In genomic region chr20:36644713-36645109, GRCh38 we compare ENCODE assay signal across 16 cellular contexts. TPM values are rescaled to one million over a fixed set of nuclear protein-coding genes. Genes with fewer than 3 reads are reported as not detected.
DNase-seq lines count a peak whose midpoint lies in the region; ATAC-seq, FAIRE-seq and TF ChIP-seq lines count a peak whose summit lies in the region.
"Had no signal": no experiment of that assay in that cellular context is flagged by ENCODE, and none has a peak within 500 bp of the region (broad histone marks: within the 10 kb centered on the region; RNA-seq: fewer than 3 reads in every experiment).

No MANE protein-coding gene starts in this region.

- 67 to 71% methylated on average over 7 of the region's 7 CpGs for WGBS in lower leg skin, 2 donors

- intact Hi-C loops in lower leg skin (cut with DNase I; ENCODE audit: low total_unique reads), result no loop called here

- H3K27me3 Mint-ChIP-seq in CD4-positive, CD25-positive, alpha-beta regulatory T cell, result peaks cover 4% of the 10 kb centered on the region
- no peaks in the 10 kb centered on the region for H3K27me3 Mint-ChIP-seq in activated naive CD8-positive, alpha-beta T cell

- peak; percentile 2 to 10 for ATAC-seq in CD4-positive, CD25-positive, alpha-beta regulatory T cell (ENCODE audit: low read depth in 2 of 2)
- ATAC-seq: WTC11 had no signal

- H3K36me3 ChIP-seq in CD4-positive, CD25-positive, alpha-beta regulatory T cell (ENCODE audit: control insufficient read depth, insufficient read depth, low read length), result peaks cover 24% of the 10 kb centered on the region
- no peaks in the 10 kb centered on the region for H3K36me3 ChIP-seq in HAP-1 (replicated peaks)

- peaks cover 14 to 63% (median 38%) of the 10 kb centered on the region in 4 donors for H3K4me1 Mint-ChIP-seq in CD4-positive, CD25-positive, alpha-beta regulatory T cell
- H3K4me1 Mint-ChIP-seq in activated naive CD8-positive, alpha-beta T cell (ENCODE audit: low read depth), result peaks cover 52% of the 10 kb centered on the region

- H3K4me3 Mint-ChIP-seq in CD4-positive, CD25-positive, alpha-beta regulatory T cell, result peak overlapping the region; percentile 95 to 99 (median 97)
- peak overlapping the region; percentile 95 for H3K4me3 Mint-ChIP-seq in activated naive CD8-positive, alpha-beta T cell
- H3K4me3 Mint-ChIP-seq: WTC11 had no signal

- in situ Hi-C loops in HAP-1 (cut with MboI; ENCODE audit: low sequenced_read_pairs), result no loop called here

- peak overlapping the region; percentile 97 to 98 (median 98) for H3K27ac Mint-ChIP-seq in CD4-positive, CD25-positive, alpha-beta regulatory T cell
- peak overlapping the region; percentile 100 for H3K27ac Mint-ChIP-seq in activated naive CD8-positive, alpha-beta T cell
- H3K27ac Mint-ChIP-seq: WTC11 had no signal

- H3K4me1 ChIP-seq in CD4-positive, CD25-positive, alpha-beta regulatory T cell (ENCODE audit: control insufficient read depth, insufficient read depth, low read length, poor library complexity, severe bottlenecking), result peaks cover 57% of the 10 kb centered on the region
- H3K4me1 ChIP-seq in HAP-1, result peaks cover 7% of the 10 kb centered on the region

- H3K9me3 ChIP-seq in CD4-positive, CD25-positive, alpha-beta regulatory T cell (ENCODE audit: control insufficient read depth in 2 of 2, low read length in 2 of 2), result no peaks in the 10 kb centered on the region
- no peaks in the 10 kb centered on the region for H3K9me3 ChIP-seq in HAP-1

- peak in 1 of 3 donors; percentile 44 for DNase-seq in CD4-positive, CD25-positive, alpha-beta regulatory T cell
- peak; percentile 58 to 63 for DNase-seq in activated CD4-positive, alpha-beta T cell treated with anti-CD3 and anti-CD28 coated beads for 4 hours
- peak in 3 of 4 experiments; percentile 25 to 42 (median 36) for DNase-seq in stimulated activated CD4-positive, alpha-beta T cell treated with anti-CD3 and anti-CD28 coated beads, Interleukin-1b, Interleukin-23, amount 100 ng/mL, for 24 hours (ENCODE audit: low read depth in 4 of 4, low spot score in 1 of 4)
- DNase-seq in HAP-1 (ENCODE audit: low spot score in 2 of 2) (no peak), NCI-H1930 (lab: John Stamatoyannopoulos, UW) (no peak), RCC 7860 (ENCODE audit: low spot score) (no peak), lower leg skin (ENCODE audit: low spot score in 2 of 2) (no peak)
- DNase-seq: AML-193, GF-D8, KBM-7, NCI-H2171, nucleus accumbens, RPMI8226 had no signal

- no peak for FAIRE-seq in RCC 7860 (lab: Jason Lieb, UNC)
- FAIRE-seq: keratinocyte had no signal

- no peaks in the 10 kb centered on the region for H3K27me3 ChIP-seq in CD4-positive, CD25-positive, alpha-beta regulatory T cell (ENCODE audit: control insufficient read depth, insufficient read depth, low read length)
- no peaks in the 10 kb centered on the region for H3K27me3 ChIP-seq in HAP-1 (ENCODE audit: low read depth)

- no peak for TF ChIP-seq CTCF in lower leg skin (IDR thresholded peaks at IDR 0.05)

- peak overlapping the region; percentile 76 for H3K27ac ChIP-seq in CD4-positive, CD25-positive, alpha-beta regulatory T cell (ENCODE audit: insufficient read depth, low read length, poor library complexity, severe bottlenecking)

- TF ChIP-seq POLR2A in lower leg skin (IDR thresholded peaks at IDR 0.05), result no peak

- peaks cover 12% of the 10 kb centered on the region for H3K36me3 Mint-ChIP-seq in CD4-positive, CD25-positive, alpha-beta regulatory T cell
- H3K36me3 Mint-ChIP-seq in activated naive CD8-positive, alpha-beta T cell, result peaks cover 3% of the 10 kb centered on the region
- H3K36me3 Mint-ChIP-seq: WTC11 had no signal

- peak overlapping the region; percentile 96 for H3K4me3 ChIP-seq in CD4-positive, CD25-positive, alpha-beta regulatory T cell (ENCODE audit: low read depth, low read length)
- no peak overlapping the region for H3K4me3 ChIP-seq in HAP-1
- no peak overlapping the region for H3K4me3 ChIP-seq in lower leg skin (ENCODE audit: low read depth, poor library complexity, severe bottlenecking)

- H3K9me3 Mint-ChIP-seq in CD4-positive, CD25-positive, alpha-beta regulatory T cell, result no peaks in the 10 kb centered on the region
- H3K9me3 Mint-ChIP-seq in activated naive CD8-positive, alpha-beta T cell (ENCODE audit: low read depth), result no peaks in the 10 kb centered on the region
- H3K9me3 Mint-ChIP-seq: WTC11 had no signal

RNA-seq across cellular contexts. Expression of gene SLA2, which starts 1.3 kb away (rescaled TPM):
- 39.4 TPM for total RNA-seq in CD4-positive, CD25-positive, alpha-beta regulatory T cell
- 10 to 100 TPM; 11.9 to 17.0 (median 14.7) TPM for polyA plus RNA-seq in CD4-positive, CD25-positive, alpha-beta regulatory T cell
- total RNA-seq in lower leg skin, result under 1 TPM in 3 of 4 donors, not detected in 1; 0.23 to 0.52 (median 0.52) TPM

RNA-seq across cellular contexts. Expression of gene RAB5IF, which starts 39.1 kb away (rescaled TPM):
- 75.8 TPM for total RNA-seq in CD4-positive, CD25-positive, alpha-beta regulatory T cell
- polyA plus RNA-seq in CD4-positive, CD25-positive, alpha-beta regulatory T cell, result 100 to 1,000 TPM; 199 to 248 (median 214) TPM
- 10 to 100 TPM; 57.3 to 75.5 (median 61.3) TPM for total RNA-seq in lower leg skin

Comparison
In these comparisons a context has a peak if more than half of its experiments do, and no peak if none do; other contexts are left out.
1. DNase-seq: peak in activated CD4-positive, alpha-beta T cell treated with anti-CD3 and anti-CD28 coated beads for 4 hours (2 of 2) and stimulated activated CD4-positive, alpha-beta T cell treated with anti-CD3 and anti-CD28 coated beads, Interleukin-1b, Interleukin-23, amount 100 ng/mL, for 24 hours (3 of 4); none in HAP-1 (0 of 2), NCI-H1930 (0 of 2), RCC 7860 (single experiment) and lower leg skin (0 of 2).
2. RNA of gene SLA2, which starts 1.3 kb away (total RNA-seq): 39.4 TPM in CD4-positive, CD25-positive, alpha-beta regulatory T cell (single experiment); 0.23 to 0.52 TPM in lower leg skin; every median in the first group is over 10 times any median in the second.